In the genomic region with DNA sequence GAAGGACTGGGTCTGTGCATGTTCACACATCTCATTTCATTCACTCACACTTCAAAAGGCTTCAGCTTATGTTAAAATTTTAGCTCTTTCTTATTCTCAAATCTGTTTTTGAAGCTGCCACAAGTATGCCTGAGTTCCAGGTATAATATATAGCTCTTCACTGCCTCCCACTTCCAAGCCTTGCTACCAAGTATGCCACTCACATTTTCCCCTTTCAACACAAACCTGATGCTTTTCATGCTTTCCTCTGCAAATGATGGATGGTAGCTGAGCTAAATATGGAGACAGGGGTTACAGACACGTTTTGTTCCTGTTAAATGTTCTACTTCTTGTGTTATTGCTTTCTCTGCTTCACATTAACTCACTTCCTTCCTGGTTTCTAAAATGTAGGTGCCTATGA, we compare ENCODE assay signal across 17 cellular contexts.
"Had no signal": no experiment of that assay in that cellular context is flagged by ENCODE, and none has a peak within 500 bp of the region (broad histone marks: within the 10 kb centered on the region; RNA-seq: fewer than 3 reads in every experiment).

No MANE protein-coding gene starts in this region.

- DNase-seq: activated CD4-positive, alpha-beta T cell treated with anti-CD3 and anti-CD28 coated beads for 1 hour; activated CD4-positive, alpha-beta T cell treated with anti-CD3 and anti-CD28 coated beads, Interleukin-2, amount 50 U/mL, for 48 hours; activated CD8-positive, alpha-beta memory T cell treated with anti-CD3 and anti-CD28 coated beads, Interleukin-2, amount 10 ng/mL, durations not matched to agents 7 days and 5 days; activated gamma-delta T cell treated with Interleukin-2 at 50 U/mL for 16 hours; activated naive CD8-positive, alpha-beta T cell treated with anti-CD3 and anti-CD28 coated beads, Interleukin-2, amount 10 ng/mL, durations not matched to agents 7 days and 5 days; activated T-cell treated with anti-CD3 and anti-CD28 coated beads, Interleukin-2, amount 50 U/mL, for 48 hours; hypothalamus; lower lobe of right lung; midbrain; naive thymus-derived CD8-positive, alpha-beta T cell; stimulated activated CD4-positive, alpha-beta T cell treated with anti-CD3 and anti-CD28 coated beads, Interleukin-4, amount 100 ng/mL, for 24 hours; stimulated activated naive CD8-positive, alpha-beta T cell treated with anti-CD3 and anti-CD28 coated beads, Interleukin-15, amount 100 ng/mL, for 72 hours; T-helper 9 cell had no signal

- H3K4me1 ChIP-seq: breast epithelium, lower lobe of right lung had no signal

- H3K4me1 Mint-ChIP-seq: activated CD8-positive, alpha-beta memory T cell treated with anti-CD3 and anti-CD28 coated beads, Interleukin-2, amount 10 ng/mL, durations not matched to agents 7 days and 5 days; activated naive CD8-positive, alpha-beta T cell treated with anti-CD3 and anti-CD28 coated beads, Interleukin-2, amount 10 ng/mL, durations not matched to agents 7 days and 5 days; stimulated activated naive CD8-positive, alpha-beta T cell treated with anti-CD3 and anti-CD28 coated beads, Interleukin-15, amount 100 ng/mL, for 72 hours had no signal

- FAIRE-seq: endometrium had no signal

- H3K27me3 ChIP-seq: breast epithelium had no signal

- H3K27ac Mint-ChIP-seq: activated CD8-positive, alpha-beta memory T cell treated with anti-CD3 and anti-CD28 coated beads, Interleukin-2, amount 10 ng/mL, durations not matched to agents 7 days and 5 days; activated naive CD8-positive, alpha-beta T cell treated with anti-CD3 and anti-CD28 coated beads, Interleukin-2, amount 10 ng/mL, durations not matched to agents 7 days and 5 days; naive thymus-derived CD8-positive, alpha-beta T cell; stimulated activated naive CD8-positive, alpha-beta T cell treated with anti-CD3 and anti-CD28 coated beads, Interleukin-15, amount 100 ng/mL, for 72 hours had no signal

- H3K4me3 ChIP-seq: breast epithelium, lower lobe of right lung, thoracic aorta had no signal

- ATAC-seq: activated CD8-positive, alpha-beta memory T cell treated with anti-CD3 and anti-CD28 coated beads, Interleukin-2, amount 10 ng/mL, durations not matched to agents 7 days and 5 days; esophagus mucosa; lower lobe of right lung; naive thymus-derived CD8-positive, alpha-beta T cell; stimulated activated naive CD8-positive, alpha-beta T cell treated with anti-CD3 and anti-CD28 coated beads, Interleukin-15, amount 100 ng/mL, for 72 hours had no signal

- H3K4me3 Mint-ChIP-seq: activated CD8-positive, alpha-beta memory T cell treated with anti-CD3 and anti-CD28 coated beads, Interleukin-2, amount 10 ng/mL, durations not matched to agents 7 days and 5 days; activated naive CD8-positive, alpha-beta T cell treated with anti-CD3 and anti-CD28 coated beads, Interleukin-2, amount 10 ng/mL, durations not matched to agents 7 days and 5 days; naive thymus-derived CD8-positive, alpha-beta T cell; stimulated activated naive CD8-positive, alpha-beta T cell treated with anti-CD3 and anti-CD28 coated beads, Interleukin-15, amount 100 ng/mL, for 72 hours had no signal

- H3K27me3 Mint-ChIP-seq: activated naive CD8-positive, alpha-beta T cell treated with anti-CD3 and anti-CD28 coated beads, Interleukin-2, amount 10 ng/mL, durations not matched to agents 7 days and 5 days; naive thymus-derived CD8-positive, alpha-beta T cell; stimulated activated naive CD8-positive, alpha-beta T cell treated with anti-CD3 and anti-CD28 coated beads, Interleukin-15, amount 100 ng/mL, for 72 hours had no signal

- H3K27ac ChIP-seq: breast epithelium, lower lobe of right lung, thoracic aorta had no signal
